Comparison of ENCODE assay signal across 35 cellular contexts in the genomic region with DNA sequence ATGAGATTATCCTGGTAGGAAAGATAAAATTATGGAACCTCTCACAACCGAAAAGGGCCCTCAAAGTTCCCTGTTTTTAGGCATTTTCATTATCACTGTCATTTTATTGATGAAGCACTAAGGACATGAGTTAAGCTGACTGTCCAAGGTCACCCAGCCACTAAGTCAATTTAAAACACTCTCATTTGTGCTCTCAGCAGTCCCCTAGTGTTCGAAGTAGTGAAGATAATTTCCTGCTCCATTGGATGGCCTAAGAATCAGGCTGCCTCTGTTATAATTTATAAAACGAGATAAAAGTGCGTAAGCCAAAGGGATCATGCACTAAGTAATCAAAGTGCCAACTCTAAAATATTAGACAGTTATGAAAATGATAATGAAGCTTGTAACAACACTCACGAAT.
"Had no signal": no experiment of that assay in that cellular context is flagged by ENCODE, and none has a peak within 500 bp of the region (broad histone marks: within the 10 kb centered on the region; RNA-seq: fewer than 3 reads in every experiment).

No MANE protein-coding gene starts in this region.

- H3K4me3 ChIP-seq: SJCRH30 had no signal

- H3K36me3 Mint-ChIP-seq: activated CD8-positive, alpha-beta memory T cell treated with anti-CD3 and anti-CD28 coated beads, Interleukin-2, amount 10 ng/mL, durations not matched to agents 7 days and 5 days; activated naive CD4-positive, alpha-beta T cell treated with anti-CD3 and anti-CD28 coated beads, Interleukin-2, amount 10 ng/mL, durations not matched to agents 7 days and 5 days had no signal

- H3K4me1 Mint-ChIP-seq: activated CD4-positive, alpha-beta memory T cell treated with anti-CD3 and anti-CD28 coated beads, Interleukin-2, amount 10 ng/mL, durations not matched to agents 7 days and 5 days; activated CD8-positive, alpha-beta memory T cell treated with anti-CD3 and anti-CD28 coated beads, Interleukin-2, amount 10 ng/mL, durations not matched to agents 7 days and 5 days; activated naive CD4-positive, alpha-beta T cell treated with anti-CD3 and anti-CD28 coated beads, Interleukin-2, amount 10 ng/mL, durations not matched to agents 7 days and 5 days; activated naive CD8-positive, alpha-beta T cell treated with anti-CD3 and anti-CD28 coated beads, Interleukin-2, amount 50 U/mL, for 24 hours; brain; T-cell; T-helper 17 cell had no signal

- H3K27ac Mint-ChIP-seq: activated CD4-positive, alpha-beta memory T cell treated with anti-CD3 and anti-CD28 coated beads, Interleukin-2, amount 10 ng/mL, durations not matched to agents 7 days and 5 days; activated CD8-positive, alpha-beta memory T cell treated with anti-CD3 and anti-CD28 coated beads, Interleukin-2, amount 10 ng/mL, durations not matched to agents 7 days and 5 days; activated naive CD4-positive, alpha-beta T cell treated with anti-CD3 and anti-CD28 coated beads, Interleukin-2, amount 10 ng/mL, durations not matched to agents 7 days and 5 days; activated naive CD8-positive, alpha-beta T cell; activated naive CD8-positive, alpha-beta T cell treated with anti-CD3 and anti-CD28 coated beads, Interleukin-2, amount 50 U/mL, for 24 hours; brain; T-cell; T-helper 17 cell had no signal

- DNase-seq: activated CD4-positive, alpha-beta memory T cell treated with anti-CD3 and anti-CD28 coated beads, Interleukin-2, amount 10 ng/mL, durations not matched to agents 7 days and 5 days; activated CD4-positive, alpha-beta T cell treated with anti-CD3 and anti-CD28 coated beads for 1 hour; activated CD4-positive, alpha-beta T cell treated with anti-CD3 and anti-CD28 coated beads for 48 hours; activated CD4-positive, CD25-positive, alpha-beta regulatory T cell; activated CD8-positive, alpha-beta memory T cell treated with anti-CD3 and anti-CD28 coated beads for 24 hours; activated CD8-positive, alpha-beta memory T cell treated with anti-CD3 and anti-CD28 coated beads, Interleukin-2, amount 10 ng/mL, durations not matched to agents 7 days and 5 days; activated CD8-positive, alpha-beta memory T cell treated with anti-CD3 and anti-CD28 coated beads, Interleukin-2, amount 50 U/mL, for 48 hours; activated effector memory CD4-positive, alpha-beta T cell treated with Interleukin-2 at 50 U/mL for 16 hours; activated naive CD4-positive, alpha-beta T cell treated with anti-CD3 and anti-CD28 coated beads, Interleukin-2, amount 10 ng/mL, durations not matched to agents 7 days and 5 days; activated naive CD8-positive, alpha-beta T cell treated with anti-CD3 and anti-CD28 coated beads, Interleukin-2, amount 50 U/mL, for 24 hours; activated T-cell treated with anti-CD3 and anti-CD28 coated beads, Interleukin-2, amount 50 U/mL, for 48 hours; anterior cingulate cortex; caudate nucleus; cerebellar nuclear complex; NCI-H1092 treated with DMSO at 0.1 percent for 48 hours; NCI-H1417; NCI-H146; NCI-H187; NCI-H2029 treated with DMSO at 0.1 percent for 48 hours; NCI-H2171 treated with DMSO at 0.1 percent for 48 hours; NCI-H2227 treated with DMSO at 0.1 percent for 48 hours; NCI-H446; NCI-H510A treated with DMSO at 0.1 percent for 48 hours; NCI-H526 treated with DMSO at 0.1 percent for 48 hours; NCI-H774; SHP77; SJCRH30; SK-N-SH; T-cell; T-helper 17 cell had no signal

- H3K36me3 ChIP-seq: SJCRH30 had no signal

- H3K9me2 ChIP-seq: SK-N-SH had no signal

- ATAC-seq: activated CD8-positive, alpha-beta memory T cell treated with anti-CD3 and anti-CD28 coated beads, Interleukin-2, amount 10 ng/mL, durations not matched to agents 7 days and 5 days; activated naive CD8-positive, alpha-beta T cell treated with anti-CD3 and anti-CD28 coated beads, Interleukin-2, amount 50 U/mL, for 24 hours; Panc1; T-cell; T-helper 17 cell had no signal

- H3K9me3 ChIP-seq: SJCRH30, SK-N-SH had no signal

- H3K9me3 Mint-ChIP-seq: activated CD4-positive, alpha-beta memory T cell treated with anti-CD3 and anti-CD28 coated beads, Interleukin-2, amount 10 ng/mL, durations not matched to agents 7 days and 5 days; activated naive CD4-positive, alpha-beta T cell treated with anti-CD3 and anti-CD28 coated beads, Interleukin-2, amount 10 ng/mL, durations not matched to agents 7 days and 5 days; activated naive CD8-positive, alpha-beta T cell treated with anti-CD3 and anti-CD28 coated beads, Interleukin-2, amount 50 U/mL, for 24 hours; T-cell had no signal

- H3K4me1 ChIP-seq: SJCRH30 had no signal

- H3K27me3 ChIP-seq: SJCRH30 had no signal

- H3K4me3 Mint-ChIP-seq: activated CD4-positive, alpha-beta memory T cell treated with anti-CD3 and anti-CD28 coated beads, Interleukin-2, amount 10 ng/mL, durations not matched to agents 7 days and 5 days; activated CD8-positive, alpha-beta memory T cell treated with anti-CD3 and anti-CD28 coated beads, Interleukin-2, amount 10 ng/mL, durations not matched to agents 7 days and 5 days; activated naive CD4-positive, alpha-beta T cell treated with anti-CD3 and anti-CD28 coated beads, Interleukin-2, amount 10 ng/mL, durations not matched to agents 7 days and 5 days; activated naive CD8-positive, alpha-beta T cell; activated naive CD8-positive, alpha-beta T cell treated with anti-CD3 and anti-CD28 coated beads, Interleukin-2, amount 50 U/mL, for 24 hours; brain; T-cell; T-helper 17 cell had no signal

- H3K27ac ChIP-seq: KMS-11, SJCRH30, VCaP had no signal

- H3K27me3 Mint-ChIP-seq: activated CD4-positive, alpha-beta memory T cell treated with anti-CD3 and anti-CD28 coated beads, Interleukin-2, amount 10 ng/mL, durations not matched to agents 7 days and 5 days; activated CD8-positive, alpha-beta memory T cell treated with anti-CD3 and anti-CD28 coated beads, Interleukin-2, amount 10 ng/mL, durations not matched to agents 7 days and 5 days; activated naive CD4-positive, alpha-beta T cell treated with anti-CD3 and anti-CD28 coated beads, Interleukin-2, amount 10 ng/mL, durations not matched to agents 7 days and 5 days; activated naive CD8-positive, alpha-beta T cell; activated naive CD8-positive, alpha-beta T cell treated with anti-CD3 and anti-CD28 coated beads, Interleukin-2, amount 50 U/mL, for 24 hours; brain; T-cell; T-helper 17 cell had no signal

- H3K4me2 ChIP-seq: KMS-11, SK-N-SH had no signal

- H3K9ac ChIP-seq: KMS-11, SK-N-SH had no signal
